8 cellular contexts compared by ENCODE assay signal in the genomic region with DNA sequence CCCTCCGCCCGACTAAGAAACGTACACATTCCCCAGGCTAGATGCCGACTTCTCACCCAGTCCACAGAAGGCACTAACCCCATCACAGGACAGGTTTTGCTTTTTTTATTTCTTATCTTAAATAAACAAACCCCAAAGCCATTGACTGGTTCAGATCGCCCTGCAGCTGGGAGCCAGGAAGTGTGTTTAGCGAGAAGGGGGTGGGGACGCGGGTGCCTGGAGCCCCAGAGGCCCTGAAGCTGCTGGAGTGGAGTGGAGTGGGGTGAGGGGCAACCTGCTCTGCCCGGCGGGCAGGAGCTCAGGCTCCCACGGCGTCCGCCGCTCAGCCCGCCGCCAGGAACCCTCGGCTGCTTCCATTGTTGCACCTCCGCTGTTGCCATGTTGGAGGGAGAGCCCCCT. TPM values are rescaled to one million over a fixed set of nuclear protein-coding genes. Genes with fewer than 3 reads are reported as not detected.
DNase-seq lines count a peak whose midpoint lies in the region; ATAC-seq, FAIRE-seq and TF ChIP-seq lines count a peak whose summit lies in the region.

No MANE protein-coding gene starts in this region.

- H3K9me3 ChIP-seq in H9 (ENCODE audit: control insufficient read depth, low read depth, low read length) (no peaks in the 10 kb centered on the region), MM.1S (replicated peaks; ENCODE audit: insufficient read depth, low read length) (no peaks in the 10 kb centered on the region), T-helper 17 cell (ENCODE audit: control insufficient read depth, low read length, poor library complexity, severe bottlenecking) (no peaks in the 10 kb centered on the region), smooth muscle cell (replicated peaks; ENCODE audit: low read depth) (no peaks in the 10 kb centered on the region)

- peaks cover 23% of the 10 kb centered on the region for H3K27me3 Mint-ChIP-seq in H9 (ENCODE audit: low read depth)
- peaks cover 4% of the 10 kb centered on the region for H3K27me3 Mint-ChIP-seq in T-helper 17 cell

- H3K4me1 Mint-ChIP-seq in H9 (peaks cover 28 to 32% of the 10 kb centered on the region in 2 experiments), T-helper 17 cell (peaks cover 56% of the 10 kb centered on the region)

- H3K27ac Mint-ChIP-seq in H9 (peak overlapping the region in 2 of 3 experiments; percentile 37 to 62; a peak in 2 of 7 replicates), T-helper 17 cell (peak overlapping the region; percentile 94)

- H3K27ac ChIP-seq in H9 (ENCODE audit: insufficient read length, low read depth, low read length) (no peak overlapping the region), MM.1S (ENCODE audit: low read length) (peak overlapping the region; percentile 83), smooth muscle cell (ENCODE audit: low read depth) (peak overlapping the region; percentile 32)

- no peaks in the 10 kb centered on the region for H4K20me1 ChIP-seq in H9 (ENCODE audit: control insufficient read depth, insufficient read depth, insufficient read length)
- H4K20me1 ChIP-seq in MM.1S (ENCODE audit: insufficient read depth, low read length) = no peaks in the 10 kb centered on the region
- H4K20me1 ChIP-seq in smooth muscle cell (ENCODE audit: low read depth) = peaks cover 20% of the 10 kb centered on the region

- peak; percentile 52 for ATAC-seq in T-helper 17 cell

- H3K4me3 Mint-ChIP-seq in H9 (peak overlapping the region; percentile 74 to 88), T-helper 17 cell (peak overlapping the region; percentile 93)

- no peak overlapping the region for H2BK15ac ChIP-seq in H9 (ENCODE audit: low read depth, low read length)

- H3K56ac ChIP-seq in H9 (ENCODE audit: insufficient read length, low read depth, low read length) = no peak overlapping the region

- H2BK120ac ChIP-seq in H9 (ENCODE audit: low read depth, low read length, poor library complexity, severe bottlenecking) = no peak overlapping the region

- H2BK5ac ChIP-seq in H9 (ENCODE audit: insufficient read length, low read length) = no peak overlapping the region

- no peak overlapping the region for H2AFZ ChIP-seq in H9 (ENCODE audit: low read length)
- H2AFZ ChIP-seq in MM.1S (ENCODE audit: low read length) = peak overlapping the region; percentile 93
- peak overlapping the region; percentile 94 for H2AFZ ChIP-seq in smooth muscle cell (ENCODE audit: low read depth)

- TF ChIP-seq CTCF in GM10266 (IDR thresholded peaks at IDR 0.05; ENCODE audit: control insufficient read depth, insufficient read depth, low read depth, missing control alignments) (no peak), H9 (conservative IDR thresholded peaks at IDR 0.05) (no peak), MM.1S (IDR thresholded peaks at IDR 0.05; ENCODE audit: low read length) (no peak), bronchial epithelial cell (IDR thresholded peaks at IDR 0.05; ENCODE audit: insufficient read depth, low read length, severe bottlenecking) (no peak), smooth muscle cell (IDR thresholded peaks at IDR 0.05; ENCODE audit: borderline replicate concordance, insufficient read depth, poor library complexity, severe bottlenecking) (no peak)

- no peak overlapping the region for H2BK12ac ChIP-seq in H9 (ENCODE audit: insufficient read length, low read depth, low read length)

- H3K23ac ChIP-seq in H9 (ENCODE audit: insufficient read length, low read depth, low read length) = no peak overlapping the region

- no peak overlapping the region for H3T11ph ChIP-seq in H9 (ENCODE audit: low read length)

- H3F3A ChIP-seq in MM.1S (ENCODE audit: insufficient read depth, low read length) (peaks cover 27% of the 10 kb centered on the region), smooth muscle cell (ENCODE audit: low read depth) (peaks cover 3% of the 10 kb centered on the region)

- H3K79me1 ChIP-seq in H9 (ENCODE audit: insufficient read depth, low read depth, low read length, poor library complexity, severe bottlenecking) = no peaks in the 10 kb centered on the region

- no peaks in the 10 kb centered on the region for H3K9me3 Mint-ChIP-seq in H9

- no CpG with 5 or more reads among the region's 18 CpGs for WGBS in H9 (ENCODE audit: extremely low coverage, insufficient read length, low lambda C conversion rate)
- under 1% methylated on average over 18 of the region's 18 CpGs for WGBS in smooth muscle cell (ENCODE audit: low lambda C conversion rate)

- H3K4me2 ChIP-seq in H9 (ENCODE audit: insufficient read depth, insufficient read length, low read length) = peak overlapping the region; percentile 78
- H3K4me2 ChIP-seq in MM.1S (ENCODE audit: low read depth, low read length) = peak overlapping the region; percentile 90
- H3K4me2 ChIP-seq in smooth muscle cell = peak overlapping the region; percentile 85

- H3K18ac ChIP-seq in H9 (ENCODE audit: insufficient read length, low read depth, low read length) = peak overlapping the region; percentile 59

- H2AK5ac ChIP-seq in H9 (ENCODE audit: insufficient read length, low read length) = no peak overlapping the region

- H3K4me3 ChIP-seq in MM.1S (ENCODE audit: low read length) = peak overlapping the region; percentile 78
- H3K4me3 ChIP-seq in bronchial epithelial cell (ENCODE audit: low read depth, low read length) = peak overlapping the region; percentile 63
- peak overlapping the region; percentile 95 for H3K4me3 ChIP-seq in smooth muscle cell

- H3K4me1 ChIP-seq in H9 (ENCODE audit: insufficient read depth, low read length) (peaks cover 12% of the 10 kb centered on the region; the same call in 1 of the 2 replicates), MM.1S (ENCODE audit: low read length) (peaks cover 15% of the 10 kb centered on the region), smooth muscle cell (ENCODE audit: low read depth) (peaks cover 19% of the 10 kb centered on the region)

- no peaks in the 10 kb centered on the region for H3K36me3 Mint-ChIP-seq in H9 (ENCODE audit: insufficient read depth in 1 of 3, low read depth in 3 of 3)
- peaks cover 2% of the 10 kb centered on the region for H3K36me3 Mint-ChIP-seq in T-helper 17 cell (ENCODE audit: low read depth)

- H2BK20ac ChIP-seq in H9 (ENCODE audit: low read depth, low read length, poor library complexity, severe bottlenecking) = no peak overlapping the region

- H4K5ac ChIP-seq in H9 (ENCODE audit: insufficient read length, low read depth, low read length) = no peak overlapping the region

- FAIRE-seq in bronchial epithelial cell (lab: Jason Lieb, UNC) (no peak), HTR-8/SVneo (lab: Jason Lieb, UNC) (no peak)

- no peak overlapping the region for H4K8ac ChIP-seq in H9 (replicated peaks; ENCODE audit: insufficient read length, low read depth, low read length)

- no peaks in the 10 kb centered on the region for H3K36me3 ChIP-seq in MM.1S (replicated peaks; ENCODE audit: insufficient read depth, low read length)
- H3K36me3 ChIP-seq in bronchial epithelial cell (ENCODE audit: control insufficient read depth, insufficient read depth, low read length) = no peaks in the 10 kb centered on the region
- H3K36me3 ChIP-seq in smooth muscle cell (ENCODE audit: low read depth) = no peaks in the 10 kb centered on the region

- H3K4ac ChIP-seq in H9 (ENCODE audit: low read depth, low read length) = no peak overlapping the region

- H3K79me2 ChIP-seq in H9 (ENCODE audit: insufficient read depth, low read length) (no peaks in the 10 kb centered on the region), MM.1S (ENCODE audit: low read length) (peaks cover 26% of the 10 kb centered on the region), smooth muscle cell (ENCODE audit: low read depth) (peaks cover 12% of the 10 kb centered on the region)

- H3K9me2 ChIP-seq in MM.1S (replicated peaks; ENCODE audit: insufficient read depth, low read length) = no peaks in the 10 kb centered on the region

- H3K27me3 ChIP-seq in H9 (ENCODE audit: insufficient read depth, low read length) (no peaks in the 10 kb centered on the region), MM.1S (replicated peaks; ENCODE audit: insufficient read depth, low read length) (no peaks in the 10 kb centered on the region), bronchial epithelial cell (ENCODE audit: control insufficient read depth, insufficient read depth, low read length) (no peaks in the 10 kb centered on the region), smooth muscle cell (ENCODE audit: low read depth) (no peaks in the 10 kb centered on the region)

- DNase-seq in GM10266 (ENCODE audit: extremely low spot score) (peak; percentile 53), H9 (no peak), MM.1S (peak; percentile 75), T-helper 17 cell (peak; percentile 33 to 49 (median 33)), bronchial epithelial cell (ENCODE audit: low read depth) (peak; percentile 48), islet precursor cell (peak; percentile 79), smooth muscle cell (lab: John Stamatoyannopoulos, UW; ENCODE audit: unreplicated experiment) (no peak), HTR-8/SVneo (ENCODE audit: insufficient read length, low spot score) (no peak)

- peak overlapping the region; percentile 85 for H3K14ac ChIP-seq in H9 (ENCODE audit: insufficient read depth, low read length)

- H3K23me2 ChIP-seq in H9 (ENCODE audit: insufficient read length, low read depth, low read length, poor library complexity, severe bottlenecking) = peaks cover 16% of the 10 kb centered on the region

- H3K9ac ChIP-seq in H9 (ENCODE audit: extremely low read depth, insufficient read length, low read length) = peak overlapping the region; percentile 76
- peak overlapping the region; percentile 84 for H3K9ac ChIP-seq in MM.1S (ENCODE audit: low read length)
- H3K9ac ChIP-seq in smooth muscle cell (ENCODE audit: low read depth) = peak overlapping the region; percentile 27

- H4K91ac ChIP-seq in H9 (ENCODE audit: insufficient read length, low read depth, low read length) = no peak overlapping the region

RNA-seq across cellular contexts. Expression of a gene that starts 0.7 kb away (rescaled TPM):
- total RNA-seq in H9 (2021) (13.1 and 13.2 TPM in 2 replicates), T-helper 17 cell (10 to 100 TPM; 35.7 to 51.9 TPM), bronchial epithelial cell (2.1 and 8.4 TPM in 2 replicates), smooth muscle cell (9.5 and 11.5 TPM in 2 replicates)
- 3.0 and 5.0 TPM in 2 replicates for polyA plus RNA-seq in smooth muscle cell

RNA-seq across cellular contexts. Expression of a gene that starts 22.3 kb away (rescaled TPM):
- total RNA-seq in H9 (2021) (47.2 and 49.6 TPM in 2 replicates), T-helper 17 cell (100 to 1,000 TPM; 205 to 225 TPM), bronchial epithelial cell (23.4 and 25.3 TPM in 2 replicates), smooth muscle cell (21.3 and 31.7 TPM in 2 replicates)
- 6.1 and 10.8 TPM in 2 replicates for polyA plus RNA-seq in smooth muscle cell

Comparison
In these comparisons a context has a peak if more than half of its experiments do, and no peak if none do; other contexts are left out.
1. DNase-seq: peak in GM10266 (single experiment), MM.1S (single experiment), T-helper 17 cell (3 of 3), bronchial epithelial cell (single experiment) and islet precursor cell (single experiment); none in H9 (single experiment), smooth muscle cell (single experiment) and HTR-8/SVneo (single experiment).
2. H3K9ac ChIP-seq: peak in every context shown above with its lines; median percentile 84 in MM.1S; 76 in H9; 27 in smooth muscle cell.
3. Peak in every context shown above with its lines, with median percentiles within 50 percentile points of each other: H3K4me2 ChIP-seq and H3K4me3 ChIP-seq.